ENCODE assay signal across 10 cellular contexts in genomic region chr3:13023251-13024055, GRCh38. TPM values are rescaled to one million over a fixed set of nuclear protein-coding genes. Genes with fewer than 3 reads are reported as not detected.
DNase-seq lines count a peak whose midpoint lies in the region; ATAC-seq and TF ChIP-seq lines count a peak whose summit lies in the region.
"Had no signal": no experiment of that assay in that cellular context is flagged by ENCODE, and none has a peak within 500 bp of the region (broad histone marks: within the 10 kb centered on the region; RNA-seq: fewer than 3 reads in every experiment).

No MANE protein-coding gene starts in this region.

- H3K27ac ChIP-seq in coronary artery: peak overlapping the region; percentile 71 to 79
- peak overlapping the region in 5 of 8 donors; percentile 27 to 99 (median 98) for H3K27ac ChIP-seq in spleen

- H3K27me3 ChIP-seq in spleen (replicated peaks in 1 of 7): no peaks in the 10 kb centered on the region

- intact Hi-C loops in spleen (cut with DNase I; ENCODE audit: low total_unique reads): no loop called here
- intact Hi-C loops in head of caudate nucleus (cut with DNase I): no loop called here

- no peaks in the 10 kb centered on the region for H3K36me3 ChIP-seq in spleen

- H3K4me3 ChIP-seq in GM12875 (ENCODE audit: low read depth, low read length) (peak overlapping the region; percentile 79), coronary artery (no peak overlapping the region), spleen (no peak overlapping the region)

- no peaks in the 10 kb centered on the region for H3K9me3 ChIP-seq in spleen

- DNase-seq in coronary artery (ENCODE audit: low spot score): no peak
- DNase-seq in spleen: peak; percentile 70
- DNase-seq in amniotic stem cell (lab: John Stamatoyannopoulos, UW): no peak
- DNase-seq in NCI-H128 (lab: John Stamatoyannopoulos, UW; ENCODE audit: unreplicated experiment): no peak
- no peak for DNase-seq in Ammon's horn (ENCODE audit: low spot score)
- DNase-seq in head of caudate nucleus: no peak
- DNase-seq: activated CD4-positive, alpha-beta memory T cell treated with anti-CD3 and anti-CD28 coated beads, Interleukin-2, amount 10 ng/mL, durations not matched to agents 7 days and 5 days; stimulated activated CD4-positive, alpha-beta T cell treated with anti-CD3 and anti-CD28 coated beads, Interleukin-2, amount 100 ng/mL, for 48 hours had no signal

- no peak for TF ChIP-seq CTCF in GM12875 (IDR thresholded peaks at IDR 0.05; ENCODE audit: borderline replicate concordance, insufficient read depth, low read depth, low read length)
- no peak for TF ChIP-seq CTCF in coronary artery (IDR thresholded peaks at IDR 0.05)
- TF ChIP-seq CTCF in spleen (IDR thresholded peaks at IDR 0.05 in 8 of 11, conservative IDR thresholded peaks at IDR 0.05 in 3 of 11): no peak

- TF ChIP-seq POLR2A in spleen (IDR thresholded peaks at IDR 0.05): no peak

- ATAC-seq in HG03354 (IDR thresholded peaks at IDR 0.05; ENCODE audit: poor library complexity, severe bottlenecking, unreplicated experiment): peak; percentile 15

- 76 to 90% (median 83%) methylated on average over 4 to 5 of the region's 5 CpGs for WGBS in spleen, 5 donors

- H3K4me1 ChIP-seq in spleen: peaks cover 10 to 44% (median 30%) of the 10 kb centered on the region in 6 donors

RNA-seq across cellular contexts. Expression of gene IQSEC1, which starts 49.8 kb away (rescaled TPM):
- 100 to 1,000 TPM; 107 to 170 (median 123) TPM for total RNA-seq in spleen
- 10 to 100 TPM; 23.0 to 39.1 (median 38.7) TPM for polyA plus RNA-seq in spleen
